Comparison of ENCODE assay signal across 8 cellular contexts in genomic region chr6:134295953-134296553, GRCh38. TPM values are rescaled to one million over a fixed set of nuclear protein-coding genes. Genes with fewer than 3 reads are reported as not detected.
A peak's percentile ranks its signal among the peaks of the same experiment; 100 is the strongest.
DNase-seq lines count a peak whose midpoint lies in the region; ATAC-seq and TF ChIP-seq lines count a peak whose summit lies in the region.

No MANE protein-coding gene starts in this region.

- intact Hi-C loops in Panc1 (cut with micrococcal nuclease; ENCODE audit: unreplicated experiment) (no loop called here), posterior vena cava (cut with DNase I) (no loop called here)

- no peaks in the 10 kb centered on the region for H3K9me3 ChIP-seq in Panc1 (ENCODE audit: control insufficient read depth, insufficient read depth, low read depth, low read length)

- no peak overlapping the region for H3K4me3 ChIP-seq in Panc1 (ENCODE audit: low read depth in 2 of 2, low read length in 2 of 2)

- in situ Hi-C loops in Panc1 (cut with HindIII; ENCODE audit: low pct_unique_long_range_greater_than_20kb, low sequenced_read_pairs): no loop called here

- H3K4me1 Mint-ChIP-seq in nephron: peaks cover 15% of the 10 kb centered on the region

- DNase-seq in DMS53 (lab: John Stamatoyannopoulos, UW) (peak; percentile 43), Panc1 (ENCODE audit: low read depth, low spot score) (peak; percentile 45), posterior vena cava (ENCODE audit: low spot score) (no peak)
- DNase-seq in effector CD4-positive, alpha-beta T cell: no peak

- no peaks in the 10 kb centered on the region for H3K36me3 ChIP-seq in Panc1 (ENCODE audit: control insufficient read depth, insufficient read depth, low read length)

- H3K4me1 ChIP-seq in Panc1 (ENCODE audit: control insufficient read depth, insufficient read depth, low read length): no peaks in the 10 kb centered on the region

- H3K27me3 ChIP-seq in Panc1 (ENCODE audit: control insufficient read depth, insufficient read depth, low read length): no peaks in the 10 kb centered on the region

- H3K27me3 Mint-ChIP-seq in nephron (ENCODE audit: low read depth): peaks cover 3% of the 10 kb centered on the region

- POLR2A ChIA-PET in Panc1 (lab: Charles Lee): no interaction called here

- H3K27ac Mint-ChIP-seq in nephron: peak overlapping the region; percentile 79 to 91 (median 80)

- TF ChIP-seq CTCF in Panc1 (IDR thresholded peaks at IDR 0.05) (no peak), nephron (IDR thresholded peaks at IDR 0.05; ENCODE audit: unreplicated experiment in 3 of 3) (no peak)

- no peaks in the 10 kb centered on the region for H3K36me3 Mint-ChIP-seq in nephron (ENCODE audit: low read depth)

- no peak overlapping the region for H3K27ac ChIP-seq in Panc1 (ENCODE audit: low read length)

- CTCF ChIA-PET in Panc1 (lab: Charles Lee): interaction anchor here (0.6 kb wide), 1 partner anchor 9 kb away, joined by 3 read pairs; no protein-coding TSS in a partner anchor

- ATAC-seq in HG02870 (IDR thresholded peaks at IDR 0.05; ENCODE audit: unreplicated experiment) (peak; percentile 79), Panc1 (peak; percentile 68), esophagus mucosa (peak; percentile 81), HG02840 (IDR thresholded peaks at IDR 0.05; ENCODE audit: low FRiP score, unreplicated experiment) (no peak)

- BruUV-seq in Panc1 (replicated peaks; lab: Mats Ljungman, UMichigan): no TSS peak

- no peaks in the 10 kb centered on the region for H3K9me3 Mint-ChIP-seq in nephron

- H3K4me3 Mint-ChIP-seq in nephron: no peak overlapping the region

RNA-seq across cellular contexts. Expression of gene SGK1, which starts 21.9 kb away (rescaled TPM):
- 7.5 TPM for total RNA-seq in Panc1 (2021; ENCODE audit: unreplicated experiment)
- 4.2 TPM for polyA plus RNA-seq in Panc1 (2012; ENCODE audit: insufficient read length)
- total RNA-seq in esophagus mucosa: 207 TPM
- 100 to 1,000 TPM in 1 of 2 donors, 10 to 100 TPM in 1; 61.1 to 143 TPM for total RNA-seq in posterior vena cava

Comparison
In these comparisons a context has a peak if more than half of its experiments do, and no peak if none do; other contexts are left out.
1. DNase-seq: peak in DMS53 (single experiment) and Panc1 (single experiment); none in posterior vena cava (single experiment) and effector CD4-positive, alpha-beta T cell (single experiment).